17 cellular contexts compared by ENCODE assay signal in the genomic region with DNA sequence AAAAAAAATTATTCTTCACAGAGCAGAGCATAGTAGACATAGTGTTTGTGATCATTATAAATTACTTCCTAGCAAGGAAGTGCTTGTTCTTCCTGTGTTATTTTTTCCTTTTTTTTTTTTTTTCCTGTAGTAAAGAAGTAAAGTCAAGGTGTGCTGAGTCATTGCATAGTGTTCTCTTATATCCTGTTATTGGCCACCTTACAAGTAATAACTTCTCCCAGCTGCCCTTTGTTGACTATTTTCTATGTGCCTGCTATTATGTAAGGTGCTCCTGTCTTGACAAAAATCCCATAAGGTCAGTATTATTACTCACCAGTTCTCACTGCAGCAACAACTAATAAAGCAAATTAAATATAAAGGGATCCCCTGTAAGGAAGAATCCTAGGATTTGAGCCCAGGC.
A peak's percentile ranks its signal among the peaks of the same experiment; 100 is the strongest.
DNase-seq lines count a peak whose midpoint lies in the region; ATAC-seq and TF ChIP-seq lines count a peak whose summit lies in the region.
"Had no signal": no experiment of that assay in that cellular context is flagged by ENCODE, and none has a peak within 500 bp of the region (broad histone marks: within the 10 kb centered on the region; RNA-seq: fewer than 3 reads in every experiment).

No MANE protein-coding gene starts in this region.

- H3K27ac ChIP-seq in sigmoid colon, result no peak overlapping the region
- no peak overlapping the region for H3K27ac ChIP-seq in transverse colon
- H3K27ac ChIP-seq: C4-2B, SJSA1 had no signal

- no peaks in the 10 kb centered on the region for H3K27me3 ChIP-seq in sigmoid colon
- no peaks in the 10 kb centered on the region for H3K27me3 ChIP-seq in transverse colon
- H3K27me3 ChIP-seq: SJSA1 had no signal

- no peak overlapping the region for H3K4me3 Mint-ChIP-seq in endothelial cell (ENCODE audit: unreplicated experiment)
- no peak overlapping the region for H3K4me3 Mint-ChIP-seq in stimulated activated naive B cell treated with anti-CD40 and anti-IgM and Interleukin-4, amounts not matched to agents 10 μg/mL and 1 μg/mL and 100 μg/mL, for 72 hours

- H3K4me1 ChIP-seq in sigmoid colon, result no peaks in the 10 kb centered on the region
- H3K4me1 ChIP-seq in transverse colon, result no peaks in the 10 kb centered on the region
- H3K4me1 ChIP-seq: SJSA1 had no signal

- H3K27ac Mint-ChIP-seq in endothelial cell (ENCODE audit: unreplicated experiment), result peak overlapping the region; percentile 81
- H3K27ac Mint-ChIP-seq in stimulated activated naive B cell treated with anti-CD40 and anti-IgM and Interleukin-4, amounts not matched to agents 10 μg/mL and 1 μg/mL and 100 μg/mL, for 72 hours, result no peak overlapping the region

- intact Hi-C loops in sigmoid colon (cut with DNase I) (no loop called here), transverse colon (cut with DNase I; ENCODE audit: low total_unique reads) (no loop called here)

- in situ Hi-C loops in transverse colon (cut with MboI; ENCODE audit: low pct_ligation_motif_present in 1 of 4, low pct_unique_long_range_greater_than_20kb in 1 of 4, low sequenced_read_pairs in 3 of 4), result no loop called here

- no peaks in the 10 kb centered on the region for H3K4me1 Mint-ChIP-seq in endothelial cell (ENCODE audit: unreplicated experiment)
- no peaks in the 10 kb centered on the region for H3K4me1 Mint-ChIP-seq in stimulated activated naive B cell treated with anti-CD40 and anti-IgM and Interleukin-4, amounts not matched to agents 10 μg/mL and 1 μg/mL and 100 μg/mL, for 72 hours

- DNase-seq in COLO829 (ENCODE audit: low spot score) (peak; percentile 12), LoVo (ENCODE audit: low spot score) (peak; percentile 53), endothelial cell (ENCODE audit: low spot score) (no peak), glomerular endothelial cell (ENCODE audit: extremely low read depth, low read depth, low spot score) (peak; percentile 48), sigmoid colon (no peak), transverse colon (no peak), SKM-1 treated with dmso at 0.1 percent for 144 hours (lab: John Stamatoyannopoulos, UW; ENCODE audit: unreplicated experiment) (no peak)
- DNase-seq in stimulated activated naive B cell treated with anti-CD40 and anti-IgM and Interleukin-4, amounts not matched to agents 10 μg/mL and 1 μg/mL and 100 μg/mL, for 72 hours, result no peak
- DNase-seq: COR-L47, NCI-H1105 treated with DMSO at 0.1 percent for 48 hours, NCI-H2029, NCI-H2171 treated with DMSO at 0.1 percent for 48 hours, NCI-H446 treated with DMSO at 0.1 percent for 48 hours, OCI-M1, RPMI8226 had no signal

- H3K36me3 Mint-ChIP-seq in endothelial cell (ENCODE audit: low read depth, unreplicated experiment), result peaks cover 21% of the 10 kb centered on the region
- H3K36me3 Mint-ChIP-seq in stimulated activated naive B cell treated with anti-CD40 and anti-IgM and Interleukin-4, amounts not matched to agents 10 μg/mL and 1 μg/mL and 100 μg/mL, for 72 hours, result no peaks in the 10 kb centered on the region

- no peaks in the 10 kb centered on the region for H3K27me3 Mint-ChIP-seq in endothelial cell (ENCODE audit: unreplicated experiment)
- H3K27me3 Mint-ChIP-seq in stimulated activated naive B cell treated with anti-CD40 and anti-IgM and Interleukin-4, amounts not matched to agents 10 μg/mL and 1 μg/mL and 100 μg/mL, for 72 hours, result no peaks in the 10 kb centered on the region

- H3K36me3 ChIP-seq in sigmoid colon, result no peaks in the 10 kb centered on the region
- no peaks in the 10 kb centered on the region for H3K36me3 ChIP-seq in transverse colon
- H3K36me3 ChIP-seq: SJSA1 had no signal

- ATAC-seq in stimulated activated naive B cell treated with anti-CD40 and anti-IgM and Interleukin-4, amounts not matched to agents 10 μg/mL and 1 μg/mL and 100 μg/mL, for 72 hours (replicated peaks), result no peak

- TF ChIP-seq EP300 in sigmoid colon (IDR thresholded peaks at IDR 0.05) (no peak), transverse colon (IDR thresholded peaks at IDR 0.05; ENCODE audit: low read depth) (no peak)

- no peak overlapping the region for H3K4me3 ChIP-seq in sigmoid colon
- H3K4me3 ChIP-seq in transverse colon, result no peak overlapping the region
- H3K4me3 ChIP-seq: SJSA1 had no signal

- no peak for TF ChIP-seq CTCF in endothelial cell (IDR thresholded peaks at IDR 0.05; ENCODE audit: unreplicated experiment)
- no peak for TF ChIP-seq CTCF in sigmoid colon (IDR thresholded peaks at IDR 0.05)
- no peak for TF ChIP-seq CTCF in transverse colon (IDR thresholded peaks at IDR 0.05)

- TF ChIP-seq POLR2A in sigmoid colon (IDR thresholded peaks at IDR 0.05), result no peak
- TF ChIP-seq POLR2A in transverse colon (IDR thresholded peaks at IDR 0.05), result no peak

- H3K9me3 Mint-ChIP-seq in endothelial cell (ENCODE audit: unreplicated experiment), result peaks cover 14% of the 10 kb centered on the region
- peaks cover 0 to 7% of the 10 kb centered on the region in 2 donors for H3K9me3 Mint-ChIP-seq in stimulated activated naive B cell treated with anti-CD40 and anti-IgM and Interleukin-4, amounts not matched to agents 10 μg/mL and 1 μg/mL and 100 μg/mL, for 72 hours

- H3K9me3 ChIP-seq in sigmoid colon, result peaks cover 0 to 5% (median under 1%) of the 10 kb centered on the region in 4 donors
- peaks cover 6% of the 10 kb centered on the region in 2 donors for H3K9me3 ChIP-seq in transverse colon
- H3K9me3 ChIP-seq: SJSA1 had no signal

Comparison
In these comparisons a context has a peak if more than half of its experiments do, and no peak if none do; other contexts are left out.
1. DNase-seq: peak in COLO829 (single experiment), LoVo (single experiment) and glomerular endothelial cell (single experiment); none in endothelial cell (single experiment), stimulated activated naive B cell treated with anti-CD40 and anti-IgM and Interleukin-4, amounts not matched to agents 10 μg/mL and 1 μg/mL and 100 μg/mL, for 72 hours (single experiment), sigmoid colon (single experiment), transverse colon (single experiment) and SKM-1 treated with dmso at 0.1 percent for 144 hours (single experiment).